Comparison of ENCODE assay signal across 25 cellular contexts in the genomic region with DNA sequence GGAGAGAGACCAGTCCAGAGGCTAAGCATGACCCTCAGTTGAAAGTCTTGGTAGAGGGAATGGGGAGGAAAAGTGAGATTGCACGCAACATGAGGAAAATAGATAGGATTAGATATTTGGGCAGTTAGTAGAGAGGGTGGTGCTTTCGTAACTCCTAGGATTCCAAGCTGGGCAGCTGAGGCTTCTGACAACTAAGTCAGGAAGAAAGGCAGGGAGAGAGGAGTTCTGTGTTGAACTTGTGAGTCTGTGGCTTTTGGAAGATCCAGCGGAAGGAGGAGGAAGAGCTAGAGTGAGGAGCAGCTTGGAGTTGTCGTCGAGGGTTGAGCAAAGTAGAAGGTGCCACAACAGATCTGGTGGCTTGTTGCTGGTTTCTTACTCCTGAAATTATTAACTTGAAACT. TPM values are rescaled to one million over a fixed set of nuclear protein-coding genes. Genes with fewer than 3 reads are reported as not detected.
DNase-seq lines count a peak whose midpoint lies in the region; ATAC-seq and TF ChIP-seq lines count a peak whose summit lies in the region.
"Had no signal": no experiment of that assay in that cellular context is flagged by ENCODE, and none has a peak within 500 bp of the region (broad histone marks: within the 10 kb centered on the region; RNA-seq: fewer than 3 reads in every experiment).

No MANE protein-coding gene starts in this region.

- TF ChIP-seq CTCF in WTC11 (IDR thresholded peaks at IDR 0.05) (no peak), fibroblast of mammary gland (conservative IDR thresholded peaks at IDR 0.05; ENCODE audit: control insufficient read depth, insufficient read depth, low read depth, low read length) (no peak), osteocyte (IDR thresholded peaks at IDR 0.05) (no peak), MM.1S (IDR thresholded peaks at IDR 0.05; ENCODE audit: low read length) (no peak)

- H3K4me3 ChIP-seq in fibroblast of mammary gland (ENCODE audit: control insufficient read depth, low read depth, low read length) (no peak overlapping the region), MM.1S (ENCODE audit: low read length) (no peak overlapping the region)
- H3K4me3 ChIP-seq: upper lobe of right lung had no signal

- H3K27me3 Mint-ChIP-seq in activated T-cell treated with anti-CD3 and anti-CD28 coated beads, Interleukin-2, amount 50 U/mL, for 4 hours (ENCODE audit: low read depth) = no peaks in the 10 kb centered on the region
- H3K27me3 Mint-ChIP-seq in activated T-cell treated with anti-CD3 and anti-CD28 coated beads, Interleukin-2, amount 50 U/mL, for 72 hours (ENCODE audit: low read depth) = no peaks in the 10 kb centered on the region
- H3K27me3 Mint-ChIP-seq in WTC11 (ENCODE audit: low read depth) (no peaks in the 10 kb centered on the region), osteocyte (ENCODE audit: unreplicated experiment) (no peaks in the 10 kb centered on the region)
- H3K27me3 Mint-ChIP-seq: memory B cell; naive thymus-derived CD8-positive, alpha-beta T cell had no signal

- POLR2A ChIA-PET in WTC11 (lab: Charles Lee) = interaction anchor here (1.5 kb wide), 1 partner anchor 27 kb away, joined by 4 read pairs; no protein-coding TSS in a partner anchor

- ATAC-seq in activated T-cell treated with anti-CD3 and anti-CD28 coated beads, Interleukin-2, amount 50 U/mL, for 4 hours = no peak
- ATAC-seq in activated T-cell treated with anti-CD3 and anti-CD28 coated beads, Interleukin-2, amount 50 U/mL, for 72 hours (replicated peaks in 1 of 2) = no peak
- 0 out of 2 replicates have a peak, but pooled peaks have one; percentile 22 for ATAC-seq in WTC11
- ATAC-seq: naive thymus-derived CD8-positive, alpha-beta T cell; sciatic nerve; upper lobe of right lung had no signal

- H3K9me3 Mint-ChIP-seq in activated T-cell treated with anti-CD3 and anti-CD28 coated beads, Interleukin-2, amount 50 U/mL, for 4 hours = no peaks in the 10 kb centered on the region
- H3K9me3 Mint-ChIP-seq in activated T-cell treated with anti-CD3 and anti-CD28 coated beads, Interleukin-2, amount 50 U/mL, for 72 hours = no peaks in the 10 kb centered on the region
- H3K9me3 Mint-ChIP-seq in WTC11 (peaks cover 4% of the 10 kb centered on the region), osteocyte (ENCODE audit: unreplicated experiment) (no peaks in the 10 kb centered on the region)
- H3K9me3 Mint-ChIP-seq: memory B cell; naive thymus-derived CD8-positive, alpha-beta T cell had no signal

- H3K36me3 Mint-ChIP-seq in activated T-cell treated with anti-CD3 and anti-CD28 coated beads, Interleukin-2, amount 50 U/mL, for 4 hours (ENCODE audit: insufficient read depth) = peaks cover 25% of the 10 kb centered on the region
- H3K36me3 Mint-ChIP-seq in activated T-cell treated with anti-CD3 and anti-CD28 coated beads, Interleukin-2, amount 50 U/mL, for 72 hours (ENCODE audit: insufficient read depth in 2 of 2) = peaks cover 2% of the 10 kb centered on the region in 2 donors
- no peaks in the 10 kb centered on the region; the same call in 1 of the 2 replicates for H3K36me3 Mint-ChIP-seq in WTC11
- peaks cover 2% of the 10 kb centered on the region for H3K36me3 Mint-ChIP-seq in osteocyte (ENCODE audit: unreplicated experiment)

- H3K4me1 Mint-ChIP-seq in activated T-cell treated with anti-CD3 and anti-CD28 coated beads, Interleukin-2, amount 50 U/mL, for 4 hours (ENCODE audit: low read depth) = peaks cover 96% of the 10 kb centered on the region
- H3K4me1 Mint-ChIP-seq in activated T-cell treated with anti-CD3 and anti-CD28 coated beads, Interleukin-2, amount 50 U/mL, for 72 hours (ENCODE audit: low read depth) = peaks cover 81% of the 10 kb centered on the region
- H3K4me1 Mint-ChIP-seq in WTC11 (peaks cover 63% of the 10 kb centered on the region), osteocyte (ENCODE audit: unreplicated experiment) (peaks cover 33% of the 10 kb centered on the region)

- no peaks in the 10 kb centered on the region for H3K36me3 ChIP-seq in MM.1S (replicated peaks; ENCODE audit: insufficient read depth, low read length)
- H3K36me3 ChIP-seq: upper lobe of right lung had no signal

- H3K4me3 Mint-ChIP-seq in activated T-cell treated with anti-CD3 and anti-CD28 coated beads, Interleukin-2, amount 50 U/mL, for 4 hours = peak overlapping the region; percentile 5
- H3K4me3 Mint-ChIP-seq in activated T-cell treated with anti-CD3 and anti-CD28 coated beads, Interleukin-2, amount 50 U/mL, for 72 hours = no peak overlapping the region
- H3K4me3 Mint-ChIP-seq in WTC11 = no peak overlapping the region
- H3K4me3 Mint-ChIP-seq in osteocyte (ENCODE audit: unreplicated experiment) = no peak overlapping the region
- H3K4me3 Mint-ChIP-seq: memory B cell had no signal

- H3K4me1 ChIP-seq in MM.1S (ENCODE audit: low read length) = peaks cover 68% of the 10 kb centered on the region

- H3K9me2 ChIP-seq in MM.1S (replicated peaks; ENCODE audit: insufficient read depth, low read length) = no peaks in the 10 kb centered on the region

- H3K27ac Mint-ChIP-seq in activated T-cell treated with anti-CD3 and anti-CD28 coated beads, Interleukin-2, amount 50 U/mL, for 72 hours = no peak overlapping the region
- H3K27ac Mint-ChIP-seq in WTC11 (peak overlapping the region; percentile 80), osteocyte (ENCODE audit: unreplicated experiment) (peak overlapping the region; percentile 51)
- H3K27ac Mint-ChIP-seq: memory B cell had no signal

- H2AFZ ChIP-seq in MM.1S (ENCODE audit: low read length) = no peak overlapping the region

- H3K9me3 ChIP-seq in MM.1S (replicated peaks; ENCODE audit: insufficient read depth, low read length) = no peaks in the 10 kb centered on the region
- H3K9me3 ChIP-seq: upper lobe of right lung had no signal

- H3K27ac ChIP-seq in MM.1S (ENCODE audit: low read length) = no peak overlapping the region
- H3K27ac ChIP-seq: upper lobe of right lung had no signal

- H3K4me2 ChIP-seq in MM.1S (ENCODE audit: low read depth, low read length) = no peak overlapping the region

- no peak for DNase-seq in activated T-cell treated with anti-CD3 and anti-CD28 coated beads, Interleukin-2, amount 50 U/mL, for 4 hours
- no peak for DNase-seq in activated T-cell treated with anti-CD3 and anti-CD28 coated beads, Interleukin-2, amount 50 U/mL, for 72 hours
- DNase-seq in WTC11 (ENCODE audit: low spot score) = no peak
- DNase-seq in fibroblast of mammary gland (ENCODE audit: low read depth) = peak; percentile 9
- no peak for DNase-seq in osteocyte (ENCODE audit: extremely low spot score, unreplicated experiment)
- no peak for DNase-seq in NCI-H1417 treated with DMSO at 0.1 percent for 48 hours (lab: John Stamatoyannopoulos, UW)
- no peak for DNase-seq in NCI-H1092 (lab: John Stamatoyannopoulos, UW)
- DNase-seq in MM.1S = no peak
- DNase-seq: activated CD4-positive, alpha-beta T cell treated with anti-CD3 and anti-CD28 coated beads, Interleukin-2, amount 50 U/mL, for 48 hours; activated naive CD4-positive, alpha-beta T cell; anterior cingulate cortex; central memory CD4-positive, alpha-beta T cell; H7; KG1; kidney glomerular epithelial cell; MV-4-11; naive thymus-derived CD8-positive, alpha-beta T cell; NCI-H187; NCI-H526 treated with DMSO at 0.1 percent for 48 hours; RPMI8226; stimulated activated CD4-positive, alpha-beta T cell treated with anti-CD3 and anti-CD28 coated beads, Interleukin-15, amount 100 ng/mL, for 24 hours; stimulated activated CD8-positive, alpha-beta memory T cell treated with anti-CD3 and anti-CD28 coated beads, Interleukin-4, amount 100 ng/mL, for 48 hours; upper lobe of right lung had no signal

- no peaks in the 10 kb centered on the region for H3K27me3 ChIP-seq in MM.1S (replicated peaks; ENCODE audit: insufficient read depth, low read length)
- H3K27me3 ChIP-seq: upper lobe of right lung had no signal

- H4K20me1 ChIP-seq in MM.1S (ENCODE audit: insufficient read depth, low read length) = peaks cover 74% of the 10 kb centered on the region

- CTCF ChIA-PET in WTC11 (lab: Charles Lee) = interaction anchor here (1.2 to 2.4 kb wide), 2 partner anchors 26 to 455 kb away, joined by 3 to 11 read pairs; no protein-coding TSS in a partner anchor

- H3K9ac ChIP-seq in MM.1S (ENCODE audit: low read length) = no peak overlapping the region

- peaks cover 9% of the 10 kb centered on the region for H3F3A ChIP-seq in MM.1S (ENCODE audit: insufficient read depth, low read length)

- H3K79me2 ChIP-seq in MM.1S (ENCODE audit: low read length) = peaks cover 100% of the 10 kb centered on the region

TF ChIP-seq in WTC11, 78 proteins besides CTCF, POLR2A, EP300 and RAD21 (continues in another document):
- TF ChIP-seq CREM (CRISPR knock-in tag; IDR thresholded peaks at IDR 0.05) = no peak
- TF ChIP-seq, protein P1, sequence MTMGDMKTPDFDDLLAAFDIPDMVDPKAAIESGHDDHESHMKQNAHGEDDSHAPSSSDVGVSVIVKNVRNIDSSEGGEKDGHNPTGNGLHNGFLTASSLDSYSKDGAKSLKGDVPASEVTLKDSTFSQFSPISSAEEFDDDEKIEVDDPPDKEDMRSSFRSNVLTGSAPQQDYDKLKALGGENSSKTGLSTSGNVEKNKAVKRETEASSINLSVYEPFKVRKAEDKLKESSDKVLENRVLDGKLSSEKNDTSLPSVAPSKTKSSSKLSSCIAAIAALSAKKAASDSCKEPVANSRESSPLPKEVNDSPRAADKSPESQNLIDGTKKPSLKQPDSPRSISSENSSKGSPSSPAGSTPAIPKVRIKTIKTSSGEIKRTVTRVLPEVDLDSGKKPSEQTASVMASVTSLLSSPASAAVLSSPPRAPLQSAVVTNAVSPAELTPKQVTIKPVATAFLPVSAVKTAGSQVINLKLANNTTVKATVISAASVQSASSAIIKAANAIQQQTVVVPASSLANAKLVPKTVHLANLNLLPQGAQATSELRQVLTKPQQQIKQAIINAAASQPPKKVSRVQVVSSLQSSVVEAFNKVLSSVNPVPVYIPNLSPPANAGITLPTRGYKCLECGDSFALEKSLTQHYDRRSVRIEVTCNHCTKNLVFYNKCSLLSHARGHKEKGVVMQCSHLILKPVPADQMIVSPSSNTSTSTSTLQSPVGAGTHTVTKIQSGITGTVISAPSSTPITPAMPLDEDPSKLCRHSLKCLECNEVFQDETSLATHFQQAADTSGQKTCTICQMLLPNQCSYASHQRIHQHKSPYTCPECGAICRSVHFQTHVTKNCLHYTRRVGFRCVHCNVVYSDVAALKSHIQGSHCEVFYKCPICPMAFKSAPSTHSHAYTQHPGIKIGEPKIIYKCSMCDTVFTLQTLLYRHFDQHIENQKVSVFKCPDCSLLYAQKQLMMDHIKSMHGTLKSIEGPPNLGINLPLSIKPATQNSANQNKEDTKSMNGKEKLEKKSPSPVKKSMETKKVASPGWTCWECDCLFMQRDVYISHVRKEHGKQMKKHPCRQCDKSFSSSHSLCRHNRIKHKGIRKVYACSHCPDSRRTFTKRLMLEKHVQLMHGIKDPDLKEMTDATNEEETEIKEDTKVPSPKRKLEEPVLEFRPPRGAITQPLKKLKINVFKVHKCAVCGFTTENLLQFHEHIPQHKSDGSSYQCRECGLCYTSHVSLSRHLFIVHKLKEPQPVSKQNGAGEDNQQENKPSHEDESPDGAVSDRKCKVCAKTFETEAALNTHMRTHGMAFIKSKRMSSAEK (CRISPR knock-in tag; IDR thresholded peaks at IDR 0.05; ENCODE audit: borderline replicate concordance) = no peak

RNA-seq across cellular contexts. Expression of a gene that starts 21.8 kb away (rescaled TPM):
- 10 to 100 TPM; 75.2 to 83.7 (median 75.4) TPM for total RNA-seq in activated T-cell treated with anti-CD3 and anti-CD28 coated beads, Interleukin-2, amount 50 U/mL, for 4 hours
- total RNA-seq in activated T-cell treated with anti-CD3 and anti-CD28 coated beads, Interleukin-2, amount 50 U/mL, for 72 hours = 10 to 100 TPM; 66.6 to 68.6 TPM
- 50.5 to 54.1 TPM (median 53.3 TPM) in 3 replicates for total RNA-seq in WTC11 (2021)
- 45.6 and 46.8 TPM in 2 replicates for total RNA-seq in osteocyte
